1 cellular context compared by ENCODE assay signal in the genomic region with DNA sequence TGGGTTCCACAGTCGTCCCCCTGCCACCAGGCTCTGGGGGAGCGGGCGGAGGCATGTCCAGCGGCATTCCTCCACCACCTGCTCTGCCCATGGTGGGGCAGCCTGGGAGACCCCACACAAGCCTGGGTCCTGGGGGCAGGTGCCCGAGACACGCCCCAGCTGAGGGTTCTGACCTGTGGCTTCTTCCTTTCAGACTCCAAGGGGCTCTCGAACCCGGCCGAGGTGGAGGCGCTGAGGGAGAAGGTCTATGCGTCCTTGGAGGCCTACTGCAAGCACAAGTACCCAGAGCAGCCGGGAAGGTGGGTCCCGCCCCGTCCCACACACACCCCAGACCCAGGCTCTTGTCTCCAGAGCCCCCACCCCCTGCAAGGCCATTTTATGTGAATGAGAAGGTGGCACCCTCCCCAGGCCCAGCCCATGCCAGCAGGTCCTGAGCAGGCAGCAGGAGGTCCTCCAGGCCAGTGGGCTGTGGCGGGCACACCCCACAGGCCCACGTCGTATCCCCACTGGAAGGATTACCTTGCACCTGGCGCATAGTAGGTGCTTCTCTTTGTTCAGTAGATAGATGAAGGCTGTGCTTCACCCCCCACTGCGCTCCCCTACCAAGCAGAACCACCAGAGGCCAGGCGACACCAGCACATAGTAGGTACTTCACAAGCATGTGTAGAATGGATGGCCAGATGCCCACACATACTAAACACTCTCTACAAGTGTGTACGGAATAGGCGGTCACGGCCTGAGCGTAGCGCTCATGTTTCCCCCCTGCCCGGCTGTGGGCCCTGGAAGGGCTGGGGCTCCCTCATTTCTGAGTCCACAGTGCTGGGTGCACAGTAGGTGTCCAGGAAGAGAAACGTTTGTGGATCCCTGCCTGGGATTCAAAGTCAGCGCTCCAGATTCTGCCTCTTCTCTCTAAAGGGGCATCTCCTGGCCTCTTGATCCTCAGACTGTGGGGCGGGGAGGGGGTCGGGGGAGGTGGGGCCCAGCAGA.
TF ChIP-seq lines count a peak whose summit lies in the region.

No MANE protein-coding gene starts in this region.

TF ChIP-seq in HepG2, 621 proteins besides CTCF, POLR2A, EP300 and RAD21 (continued from another document):
- TF ChIP-seq, protein P1, sequence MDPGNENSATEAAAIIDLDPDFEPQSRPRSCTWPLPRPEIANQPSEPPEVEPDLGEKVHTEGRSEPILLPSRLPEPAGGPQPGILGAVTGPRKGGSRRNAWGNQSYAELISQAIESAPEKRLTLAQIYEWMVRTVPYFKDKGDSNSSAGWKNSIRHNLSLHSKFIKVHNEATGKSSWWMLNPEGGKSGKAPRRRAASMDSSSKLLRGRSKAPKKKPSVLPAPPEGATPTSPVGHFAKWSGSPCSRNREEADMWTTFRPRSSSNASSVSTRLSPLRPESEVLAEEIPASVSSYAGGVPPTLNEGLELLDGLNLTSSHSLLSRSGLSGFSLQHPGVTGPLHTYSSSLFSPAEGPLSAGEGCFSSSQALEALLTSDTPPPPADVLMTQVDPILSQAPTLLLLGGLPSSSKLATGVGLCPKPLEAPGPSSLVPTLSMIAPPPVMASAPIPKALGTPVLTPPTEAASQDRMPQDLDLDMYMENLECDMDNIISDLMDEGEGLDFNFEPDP (CRISPR knock-in tag; conservative IDR thresholded peaks at IDR 0.05) = no peak
- TF ChIP-seq PAF1 (CRISPR knock-in tag; IDR thresholded peaks at IDR 0.05) = no peak
- no peak for TF ChIP-seq HDAC1 (CRISPR knock-in tag; IDR thresholded peaks at IDR 0.05)
- no peak for TF ChIP-seq ZBTB3 (CRISPR knock-in tag; IDR thresholded peaks at IDR 0.05; ENCODE audit: borderline replicate concordance, low read depth)
- TF ChIP-seq ZKSCAN1 (IDR thresholded peaks at IDR 0.05; ENCODE audit: low read length) = peak; percentile 100
- no peak for TF ChIP-seq NR2F2 (IDR thresholded peaks at IDR 0.05; ENCODE audit: borderline replicate concordance, low read depth)
- TF ChIP-seq U2AF2 (IDR thresholded peaks at IDR 0.05; ENCODE audit: low read depth, low read length) = no peak
- TF ChIP-seq ARNT (IDR thresholded peaks at IDR 0.05) = no peak
- TF ChIP-seq, protein P2, sequence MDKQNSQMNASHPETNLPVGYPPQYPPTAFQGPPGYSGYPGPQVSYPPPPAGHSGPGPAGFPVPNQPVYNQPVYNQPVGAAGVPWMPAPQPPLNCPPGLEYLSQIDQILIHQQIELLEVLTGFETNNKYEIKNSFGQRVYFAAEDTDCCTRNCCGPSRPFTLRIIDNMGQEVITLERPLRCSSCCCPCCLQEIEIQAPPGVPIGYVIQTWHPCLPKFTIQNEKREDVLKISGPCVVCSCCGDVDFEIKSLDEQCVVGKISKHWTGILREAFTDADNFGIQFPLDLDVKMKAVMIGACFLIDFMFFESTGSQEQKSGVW (CRISPR knock-in tag; IDR thresholded peaks at IDR 0.05; ENCODE audit: borderline replicate concordance) = no peak
- TF ChIP-seq ZMYM2 (CRISPR knock-in tag; IDR thresholded peaks at IDR 0.05) = peak; percentile 63; the same call in 1 of the 2 replicates
- 0 out of 2 replicates have a peak, but pooled peaks have one; percentile 19 for TF ChIP-seq SP4 (CRISPR knock-in tag; IDR thresholded peaks at IDR 0.05)
- TF ChIP-seq HNRNPL (IDR thresholded peaks at IDR 0.05; ENCODE audit: low read depth, low read length) = 0 out of 2 replicates have a peak, but pooled peaks have one; percentile 44
- TF ChIP-seq, protein P3, sequence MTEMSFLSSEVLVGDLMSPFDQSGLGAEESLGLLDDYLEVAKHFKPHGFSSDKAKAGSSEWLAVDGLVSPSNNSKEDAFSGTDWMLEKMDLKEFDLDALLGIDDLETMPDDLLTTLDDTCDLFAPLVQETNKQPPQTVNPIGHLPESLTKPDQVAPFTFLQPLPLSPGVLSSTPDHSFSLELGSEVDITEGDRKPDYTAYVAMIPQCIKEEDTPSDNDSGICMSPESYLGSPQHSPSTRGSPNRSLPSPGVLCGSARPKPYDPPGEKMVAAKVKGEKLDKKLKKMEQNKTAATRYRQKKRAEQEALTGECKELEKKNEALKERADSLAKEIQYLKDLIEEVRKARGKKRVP (CRISPR knock-in tag; IDR thresholded peaks at IDR 0.05) = no peak
- no peak for TF ChIP-seq MAZ (IDR thresholded peaks at IDR 0.05; ENCODE audit: borderline replicate concordance, low read depth, low read length)
- TF ChIP-seq MAZ (CRISPR knock-in tag; IDR thresholded peaks at IDR 0.05; ENCODE audit: low read depth) = no peak; the same call in 1 of the 2 replicates
- peak; percentile 80; the same call in 1 of the 2 replicates for TF ChIP-seq CHD4 (IDR thresholded peaks at IDR 0.05; ENCODE audit: borderline replicate concordance, low read length)
- TF ChIP-seq U2AF1 (optimal IDR thresholded peaks at IDR 0.05; ENCODE audit: low read depth, low read length) = peak; percentile 66
- peak; percentile 7; the same call in 1 of the 2 replicates for TF ChIP-seq ZNF605 (CRISPR knock-in tag; IDR thresholded peaks at IDR 0.05)
- no peak for TF ChIP-seq STAT5B (CRISPR knock-in tag; IDR thresholded peaks at IDR 0.05)
- TF ChIP-seq ZNF720 (CRISPR knock-in tag; IDR thresholded peaks at IDR 0.05) = no peak
